ENCODE assay signal across 1 cellular context in the genomic region with DNA sequence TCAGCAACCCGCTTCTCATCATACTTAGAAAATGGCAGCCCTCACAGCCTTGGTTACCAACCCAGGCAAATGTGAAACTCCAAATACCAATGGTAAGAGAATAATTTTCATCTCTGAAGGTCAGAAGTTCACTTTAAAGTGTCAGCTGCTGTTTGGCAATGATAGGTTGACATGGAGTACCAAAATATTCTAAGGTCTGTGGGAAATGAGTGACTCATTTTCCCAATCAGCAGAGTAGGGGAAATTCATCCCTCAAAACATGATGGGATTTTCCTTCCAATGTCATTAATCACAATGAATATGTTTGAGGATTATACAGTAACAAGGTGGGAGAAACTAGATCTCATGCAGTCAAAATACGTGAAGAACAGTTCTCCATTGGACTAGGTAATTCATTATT.
A peak's percentile ranks its signal among the peaks of the same experiment; 100 is the strongest.
TF ChIP-seq lines count a peak whose summit lies in the region.

No MANE protein-coding gene starts in this region.

TF ChIP-seq in SK-N-SH, 30 proteins besides CTCF, POLR2A, EP300 and RAD21 (continued from another document):
- TF ChIP-seq, protein P1, sequence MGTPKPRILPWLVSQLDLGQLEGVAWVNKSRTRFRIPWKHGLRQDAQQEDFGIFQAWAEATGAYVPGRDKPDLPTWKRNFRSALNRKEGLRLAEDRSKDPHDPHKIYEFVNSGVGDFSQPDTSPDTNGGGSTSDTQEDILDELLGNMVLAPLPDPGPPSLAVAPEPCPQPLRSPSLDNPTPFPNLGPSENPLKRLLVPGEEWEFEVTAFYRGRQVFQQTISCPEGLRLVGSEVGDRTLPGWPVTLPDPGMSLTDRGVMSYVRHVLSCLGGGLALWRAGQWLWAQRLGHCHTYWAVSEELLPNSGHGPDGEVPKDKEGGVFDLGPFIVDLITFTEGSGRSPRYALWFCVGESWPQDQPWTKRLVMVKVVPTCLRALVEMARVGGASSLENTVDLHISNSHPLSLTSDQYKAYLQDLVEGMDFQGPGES (IDR thresholded peaks at IDR 0.05; ENCODE audit: low read depth, low read length) = no peak
- TF ChIP-seq TEAD4 (IDR thresholded peaks at IDR 0.05; ENCODE audit: borderline replicate concordance, insufficient read depth) (no peak), EZH2phosphoT487 (IDR thresholded peaks at IDR 0.05; ENCODE audit: borderline replicate concordance, low read depth) (no peak), NRF1 (IDR thresholded peaks at IDR 0.05; ENCODE audit: low read depth, low read length) (no peak), SIN3A (IDR thresholded peaks at IDR 0.05; ENCODE audit: borderline replicate concordance, low read depth, low read length) (no peak), CHD2 (IDR thresholded peaks at IDR 0.05; ENCODE audit: low read length, partially characterized antibody) (no peak), POLR2AphosphoS5 (IDR thresholded peaks at IDR 0.05; ENCODE audit: low read depth, low read length) (no peak), FOSL2 (IDR thresholded peaks at IDR 0.05; ENCODE audit: borderline replicate concordance, low read depth) (peak; percentile 20; the same call in 1 of the 2 replicates), RXRA (IDR thresholded peaks at IDR 0.05; ENCODE audit: borderline replicate concordance, low read depth) (peak; percentile 77; the same call in 1 of the 2 replicates), ELF1 (IDR thresholded peaks at IDR 0.05) (no peak), MEF2A (IDR thresholded peaks at IDR 0.05; ENCODE audit: borderline replicate concordance, low read depth) (peak; percentile 19; the same call in 1 of the 2 replicates), GATA2 (CRISPR knock-in tag; IDR thresholded peaks at IDR 0.05) (no peak), SMC3 (IDR thresholded peaks at IDR 0.05; ENCODE audit: low read depth, low read length) (no peak), YY1 (IDR thresholded peaks at IDR 0.05; ENCODE audit: low read depth) (no peak), GABPA (IDR thresholded peaks at IDR 0.05; ENCODE audit: low read depth) (no peak), MXI1 (IDR thresholded peaks at IDR 0.05; ENCODE audit: low read depth, low read length) (no peak), FOXJ3 (CRISPR knock-in tag; IDR thresholded peaks at IDR 0.05) (no peak), NFIC (IDR thresholded peaks at IDR 0.05; ENCODE audit: borderline replicate concordance) (0 out of 2 replicates have a peak, but pooled peaks have one; percentile 34), RCOR1 (IDR thresholded peaks at IDR 0.05; ENCODE audit: low read length) (no peak), FOXM1 (IDR thresholded peaks at IDR 0.05; ENCODE audit: low read depth) (no peak)
- TF ChIP-seq, protein P2, sequence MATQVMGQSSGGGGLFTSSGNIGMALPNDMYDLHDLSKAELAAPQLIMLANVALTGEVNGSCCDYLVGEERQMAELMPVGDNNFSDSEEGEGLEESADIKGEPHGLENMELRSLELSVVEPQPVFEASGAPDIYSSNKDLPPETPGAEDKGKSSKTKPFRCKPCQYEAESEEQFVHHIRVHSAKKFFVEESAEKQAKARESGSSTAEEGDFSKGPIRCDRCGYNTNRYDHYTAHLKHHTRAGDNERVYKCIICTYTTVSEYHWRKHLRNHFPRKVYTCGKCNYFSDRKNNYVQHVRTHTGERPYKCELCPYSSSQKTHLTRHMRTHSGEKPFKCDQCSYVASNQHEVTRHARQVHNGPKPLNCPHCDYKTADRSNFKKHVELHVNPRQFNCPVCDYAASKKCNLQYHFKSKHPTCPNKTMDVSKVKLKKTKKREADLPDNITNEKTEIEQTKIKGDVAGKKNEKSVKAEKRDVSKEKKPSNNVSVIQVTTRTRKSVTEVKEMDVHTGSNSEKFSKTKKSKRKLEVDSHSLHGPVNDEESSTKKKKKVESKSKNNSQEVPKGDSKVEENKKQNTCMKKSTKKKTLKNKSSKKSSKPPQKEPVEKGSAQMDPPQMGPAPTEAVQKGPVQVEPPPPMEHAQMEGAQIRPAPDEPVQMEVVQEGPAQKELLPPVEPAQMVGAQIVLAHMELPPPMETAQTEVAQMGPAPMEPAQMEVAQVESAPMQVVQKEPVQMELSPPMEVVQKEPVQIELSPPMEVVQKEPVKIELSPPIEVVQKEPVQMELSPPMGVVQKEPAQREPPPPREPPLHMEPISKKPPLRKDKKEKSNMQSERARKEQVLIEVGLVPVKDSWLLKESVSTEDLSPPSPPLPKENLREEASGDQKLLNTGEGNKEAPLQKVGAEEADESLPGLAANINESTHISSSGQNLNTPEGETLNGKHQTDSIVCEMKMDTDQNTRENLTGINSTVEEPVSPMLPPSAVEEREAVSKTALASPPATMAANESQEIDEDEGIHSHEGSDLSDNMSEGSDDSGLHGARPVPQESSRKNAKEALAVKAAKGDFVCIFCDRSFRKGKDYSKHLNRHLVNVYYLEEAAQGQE (IDR thresholded peaks at IDR 0.05; ENCODE audit: low read depth, low read length) = no peak
- TF ChIP-seq, protein P3, sequence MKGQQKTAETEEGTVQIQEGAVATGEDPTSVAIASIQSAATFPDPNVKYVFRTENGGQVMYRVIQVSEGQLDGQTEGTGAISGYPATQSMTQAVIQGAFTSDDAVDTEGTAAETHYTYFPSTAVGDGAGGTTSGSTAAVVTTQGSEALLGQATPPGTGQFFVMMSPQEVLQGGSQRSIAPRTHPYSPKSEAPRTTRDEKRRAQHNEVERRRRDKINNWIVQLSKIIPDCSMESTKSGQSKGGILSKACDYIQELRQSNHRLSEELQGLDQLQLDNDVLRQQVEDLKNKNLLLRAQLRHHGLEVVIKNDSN (IDR thresholded peaks at IDR 0.05; ENCODE audit: borderline replicate concordance, low read depth) = no peak
- TF ChIP-seq, protein P4, sequence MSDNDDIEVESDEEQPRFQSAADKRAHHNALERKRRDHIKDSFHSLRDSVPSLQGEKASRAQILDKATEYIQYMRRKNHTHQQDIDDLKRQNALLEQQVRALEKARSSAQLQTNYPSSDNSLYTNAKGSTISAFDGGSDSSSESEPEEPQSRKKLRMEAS (IDR thresholded peaks at IDR 0.05; ENCODE audit: low read depth) = no peak
- TF ChIP-seq, protein P5, sequence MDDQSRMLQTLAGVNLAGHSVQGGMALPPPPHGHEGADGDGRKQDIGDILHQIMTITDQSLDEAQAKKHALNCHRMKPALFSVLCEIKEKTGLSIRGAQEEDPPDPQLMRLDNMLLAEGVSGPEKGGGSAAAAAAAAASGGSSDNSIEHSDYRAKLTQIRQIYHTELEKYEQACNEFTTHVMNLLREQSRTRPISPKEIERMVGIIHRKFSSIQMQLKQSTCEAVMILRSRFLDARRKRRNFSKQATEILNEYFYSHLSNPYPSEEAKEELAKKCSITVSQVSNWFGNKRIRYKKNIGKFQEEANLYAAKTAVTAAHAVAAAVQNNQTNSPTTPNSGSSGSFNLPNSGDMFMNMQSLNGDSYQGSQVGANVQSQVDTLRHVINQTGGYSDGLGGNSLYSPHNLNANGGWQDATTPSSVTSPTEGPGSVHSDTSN (IDR thresholded peaks at IDR 0.05) = peak; percentile 60
- TF ChIP-seq, protein P6, sequence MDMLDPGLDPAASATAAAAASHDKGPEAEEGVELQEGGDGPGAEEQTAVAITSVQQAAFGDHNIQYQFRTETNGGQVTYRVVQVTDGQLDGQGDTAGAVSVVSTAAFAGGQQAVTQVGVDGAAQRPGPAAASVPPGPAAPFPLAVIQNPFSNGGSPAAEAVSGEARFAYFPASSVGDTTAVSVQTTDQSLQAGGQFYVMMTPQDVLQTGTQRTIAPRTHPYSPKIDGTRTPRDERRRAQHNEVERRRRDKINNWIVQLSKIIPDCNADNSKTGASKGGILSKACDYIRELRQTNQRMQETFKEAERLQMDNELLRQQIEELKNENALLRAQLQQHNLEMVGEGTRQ (IDR thresholded peaks at IDR 0.05; ENCODE audit: borderline replicate concordance, low read depth, low read length) = no peak
